In genomic region chr4:38365748-38366310, GRCh38 we compare ENCODE assay signal across 15 cellular contexts.
A peak's percentile ranks its signal among the peaks of the same experiment; 100 is the strongest.
DNase-seq lines count a peak whose midpoint lies in the region; ATAC-seq and TF ChIP-seq lines count a peak whose summit lies in the region.
"Had no signal": no experiment of that assay in that cellular context is flagged by ENCODE, and none has a peak within 500 bp of the region (broad histone marks: within the 10 kb centered on the region; RNA-seq: fewer than 3 reads in every experiment).

No MANE protein-coding gene starts in this region.

- ATAC-seq in heart right ventricle = peak in 1 of 8 donors; percentile 5
- no peak for ATAC-seq in Right ventricle myocardium inferior
- peak; percentile 58 for ATAC-seq in left colon
- ATAC-seq: foreskin keratinocyte, natural killer cell had no signal

- peaks cover 0 to 17% (median 12%) of the 10 kb centered on the region in 9 donors for H3K4me1 ChIP-seq in heart right ventricle
- no peaks in the 10 kb centered on the region for H3K4me1 ChIP-seq in urinary bladder (ENCODE audit: insufficient read depth)
- peaks cover 5 to 47% (median 9%) of the 10 kb centered on the region in 3 donors for H3K4me1 ChIP-seq in esophagus squamous epithelium
- H3K4me1 ChIP-seq: Caco-2, foreskin keratinocyte had no signal

- TF ChIP-seq CTCF in heart right ventricle (IDR thresholded peaks at IDR 0.05) (no peak), esophagus squamous epithelium (IDR thresholded peaks at IDR 0.05) (no peak)

- peak overlapping the region in 6 of 10 donors; percentile 2 to 37 (median 12) for H3K27ac ChIP-seq in heart right ventricle
- peak overlapping the region; percentile 57 for H3K27ac ChIP-seq in urinary bladder (ENCODE audit: low read depth)
- H3K27ac ChIP-seq in esophagus squamous epithelium = peak overlapping the region in 2 of 4 donors; percentile 71 to 77
- H3K27ac ChIP-seq: foreskin keratinocyte had no signal

- no peaks in the 10 kb centered on the region for H3K27me3 ChIP-seq in heart right ventricle
- no peaks in the 10 kb centered on the region for H3K27me3 ChIP-seq in esophagus squamous epithelium

- no peak for TF ChIP-seq POLR2A in esophagus squamous epithelium (IDR thresholded peaks at IDR 0.05)

- H3K4me3 ChIP-seq in heart right ventricle (no peak overlapping the region), urinary bladder (ENCODE audit: low read depth, low read length) (no peak overlapping the region), esophagus squamous epithelium (no peak overlapping the region)

- H3K36me3 ChIP-seq in heart right ventricle = no peaks in the 10 kb centered on the region
- no peaks in the 10 kb centered on the region for H3K36me3 ChIP-seq in urinary bladder (ENCODE audit: insufficient read depth)
- no peaks in the 10 kb centered on the region for H3K36me3 ChIP-seq in esophagus squamous epithelium

- H3K9me3 ChIP-seq in heart right ventricle (no peaks in the 10 kb centered on the region), esophagus squamous epithelium (no peaks in the 10 kb centered on the region)
- H3K9me3 ChIP-seq: Caco-2 had no signal

- DNase-seq in heart right ventricle (no peak), Right ventricle myocardium inferior (ENCODE audit: missing footprints) (no peak), NCI-H510A treated with DMSO at 0.1 percent for 48 hours (lab: John Stamatoyannopoulos, UW) (peak; percentile 18), left colon (peak; percentile 45 to 50), D341Med (ENCODE audit: low spot score) (no peak), esophagus squamous epithelium (lab: John Stamatoyannopoulos, UW) (no peak), EL (no peak)
- DNase-seq: activated B cell treated with CpG ODN at 0.5 μM for 24 hours; activated effector memory CD4-positive, alpha-beta T cell treated with Interleukin-2 at 50 U/mL for 16 hours; Caco-2; foreskin keratinocyte; mammary epithelial cell; natural killer cell; NCI-H2171 had no signal

- intact Hi-C loops in heart right ventricle (cut with DNase I) (loop anchor here in 1 of 10 donors (5.0 kb wide), 1 partner anchor 44 kb away; no protein-coding TSS in a partner anchor), Right ventricle myocardium inferior (cut with DNase I) (no loop called here), left colon (cut with DNase I, micrococcal nuclease) (no loop called here), esophagus squamous epithelium (cut with DNase I) (no loop called here)

- WGBS in heart right ventricle, 2 donors = 61 to 62% methylated on average over 8 of the region's 8 CpGs
- 56% methylated on average over 8 of the region's 8 CpGs for WGBS in urinary bladder
- 58% methylated on average over 7 to 8 of the region's 8 CpGs for WGBS in esophagus squamous epithelium, 2 donors

Comparison
In these comparisons a context has a peak if more than half of its experiments do, and no peak if none do; other contexts are left out.
1. DNase-seq: peak in NCI-H510A treated with DMSO at 0.1 percent for 48 hours (single experiment) and left colon (2 of 2); none in heart right ventricle (0 of 2), Right ventricle myocardium inferior (single experiment), D341Med (single experiment), esophagus squamous epithelium (single experiment) and EL (single experiment).